ENCODE assay signal across 7 cellular contexts in genomic region chr11:61165785-61166184, GRCh38. TPM values are rescaled to one million over a fixed set of nuclear protein-coding genes. Genes with fewer than 3 reads are reported as not detected.
"Had no signal": no experiment of that assay in that cellular context is flagged by ENCODE, and none has a peak within 500 bp of the region (broad histone marks: within the 10 kb centered on the region; RNA-seq: fewer than 3 reads in every experiment).

No MANE protein-coding gene starts in this region.

RNA-seq across cellular contexts. Expression of gene PGA3, which starts 37.5 kb away (rescaled TPM):
- total RNA-seq: HT-29, MCF 10A, OCI-LY7, PC-3, SK-MEL-5 had no signal
- polyA plus RNA-seq: IMR-90, SK-N-SH had no signal

RNA-seq across cellular contexts. Expression of gene PGA4, which starts 56.4 kb away (rescaled TPM):
- total RNA-seq: HT-29, IMR-90, MCF 10A, OCI-LY7, PC-3, SK-MEL-5 had no signal
- polyA plus RNA-seq: IMR-90, SK-N-SH had no signal
